In the genomic region with DNA sequence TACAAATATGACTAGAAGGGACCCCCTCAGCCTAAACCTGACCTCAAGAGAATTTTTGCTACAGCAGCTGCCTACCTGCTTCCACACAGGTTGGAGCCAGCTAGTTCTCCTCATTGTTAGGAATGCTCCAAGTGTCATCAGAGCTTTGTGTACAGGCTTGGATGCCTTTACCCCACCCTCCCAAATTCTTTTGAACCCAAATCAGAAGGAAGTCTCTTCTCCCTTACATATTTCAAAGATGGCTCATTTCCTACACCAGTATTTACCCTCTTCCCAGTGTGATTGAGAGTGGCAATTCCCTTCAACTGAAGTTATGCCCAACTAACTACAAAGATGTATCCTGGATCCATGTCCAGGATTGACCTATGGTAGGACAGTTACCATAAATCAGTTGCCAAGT, we compare ENCODE assay signal across 22 cellular contexts.
DNase-seq lines count a peak whose midpoint lies in the region; ATAC-seq and TF ChIP-seq lines count a peak whose summit lies in the region.
"Had no signal": no experiment of that assay in that cellular context is flagged by ENCODE, and none has a peak within 500 bp of the region (broad histone marks: within the 10 kb centered on the region; RNA-seq: fewer than 3 reads in every experiment).

No MANE protein-coding gene starts in this region.

- no peak for TF ChIP-seq EP300 in stomach (IDR thresholded peaks at IDR 0.05)

- no peak for TF ChIP-seq POLR2A in stomach (IDR thresholded peaks at IDR 0.05)

- intact Hi-C loops in stomach (cut with DNase I; ENCODE audit: low total_unique reads), result no loop called here

- no peaks in the 10 kb centered on the region for H3K9me3 ChIP-seq in stomach

- no peaks in the 10 kb centered on the region for H3K9me3 Mint-ChIP-seq in endothelial cell (ENCODE audit: unreplicated experiment)
- H3K9me3 Mint-ChIP-seq: GM23338 had no signal

- H3K27ac ChIP-seq in stomach, result no peak overlapping the region
- H3K27ac ChIP-seq: C4-2B, SK-N-MC had no signal

- no peaks in the 10 kb centered on the region for H3K36me3 Mint-ChIP-seq in endothelial cell (ENCODE audit: low read depth, unreplicated experiment)
- H3K36me3 Mint-ChIP-seq: IgD-negative memory B cell had no signal

- H3K4me3 ChIP-seq in stomach, result no peak overlapping the region
- H3K4me3 ChIP-seq: GM23338, SK-N-MC had no signal

- H3K27me3 Mint-ChIP-seq in endothelial cell (ENCODE audit: unreplicated experiment), result peaks cover 1% of the 10 kb centered on the region
- H3K27me3 Mint-ChIP-seq: IgD-negative memory B cell had no signal

- TF ChIP-seq CTCF in endothelial cell (IDR thresholded peaks at IDR 0.05; ENCODE audit: unreplicated experiment) (no peak), stomach (IDR thresholded peaks at IDR 0.05) (no peak)

- H3K4me1 ChIP-seq in stomach, result no peaks in the 10 kb centered on the region

- H3K27me3 ChIP-seq in stomach, result no peaks in the 10 kb centered on the region

- no peak overlapping the region for H3K4me3 Mint-ChIP-seq in endothelial cell (ENCODE audit: unreplicated experiment)
- H3K4me3 Mint-ChIP-seq: GM23338, IgD-negative memory B cell had no signal

- no peaks in the 10 kb centered on the region for H3K36me3 ChIP-seq in stomach

- H3K4me1 Mint-ChIP-seq in endothelial cell (ENCODE audit: unreplicated experiment), result peaks cover 8% of the 10 kb centered on the region
- H3K4me1 Mint-ChIP-seq: GM23338, IgD-negative memory B cell had no signal

- no peak overlapping the region for H3K27ac Mint-ChIP-seq in endothelial cell (ENCODE audit: unreplicated experiment)
- H3K27ac Mint-ChIP-seq: GM23338, IgD-negative memory B cell had no signal

- no peak for ATAC-seq in HG02885 (IDR thresholded peaks at IDR 0.05; ENCODE audit: poor library complexity, unreplicated experiment)
- no peak for ATAC-seq in GM18498 (IDR thresholded peaks at IDR 0.05; ENCODE audit: unreplicated experiment)
- ATAC-seq: GM23338 had no signal

- DNase-seq in Daoy (ENCODE audit: low read depth) (peak; percentile 12), HS-5 (ENCODE audit: low read depth) (peak; percentile 11), SW 1271 (lab: John Stamatoyannopoulos, UW) (peak; percentile 2 to 10), kidney tubule cell (ENCODE audit: low spot score) (peak; percentile 79), endothelial cell (ENCODE audit: low spot score) (no peak), stomach (no peak)
- DNase-seq: AML-193, DMS79 treated with DMSO at 0.1 percent for 48 hours, GF-D8, Karpas-422, NCI-H1092 treated with DMSO at 0.1 percent for 48 hours, NCI-H146, NCI-H2029 treated with DMSO at 0.1 percent for 48 hours, NCI-H2171, NCI-H446 treated with DMSO at 0.1 percent for 48 hours, SHP77 had no signal

Comparison
In these comparisons a context has a peak if more than half of its experiments do, and no peak if none do; other contexts are left out.
1. DNase-seq: peak in Daoy (single experiment), HS-5 (single experiment), SW 1271 (2 of 2) and kidney tubule cell (single experiment); none in endothelial cell (single experiment) and stomach (single experiment).